ENCODE assay signal across 15 cellular contexts in genomic region chr9:95980262-95981125, GRCh38.
DNase-seq lines count a peak whose midpoint lies in the region; ATAC-seq and TF ChIP-seq lines count a peak whose summit lies in the region.
"Had no signal": no experiment of that assay in that cellular context is flagged by ENCODE, and none has a peak within 500 bp of the region (broad histone marks: within the 10 kb centered on the region; RNA-seq: fewer than 3 reads in every experiment).

No MANE protein-coding gene starts in this region.

- ATAC-seq in stimulated activated naive B cell treated with anti-CD40 and anti-IgM and Interleukin-4, amounts not matched to agents 10 μg/mL and 1 μg/mL and 100 μg/mL, for 72 hours (replicated peaks) = no peak
- ATAC-seq in HG02852 (IDR thresholded peaks at IDR 0.05; ENCODE audit: unreplicated experiment) (no peak), HG02884 (IDR thresholded peaks at IDR 0.05; ENCODE audit: unreplicated experiment) (no peak)
- ATAC-seq: heart left ventricle had no signal

- H3K27me3 Mint-ChIP-seq in activated naive CD4-positive, alpha-beta T cell treated with anti-CD3 and anti-CD28 coated beads, Interleukin-2, amount 50 U/mL, for 24 hours = no peaks in the 10 kb centered on the region
- no peaks in the 10 kb centered on the region for H3K27me3 Mint-ChIP-seq in stimulated activated naive B cell treated with anti-CD40 and anti-IgM and Interleukin-4, amounts not matched to agents 10 μg/mL and 1 μg/mL and 100 μg/mL, for 72 hours

- TF ChIP-seq CTCF in fibroblast of pulmonary artery (IDR thresholded peaks at IDR 0.05; ENCODE audit: low read length, missing control alignments) = no peak

- H3K4me1 Mint-ChIP-seq in activated naive CD4-positive, alpha-beta T cell treated with anti-CD3 and anti-CD28 coated beads, Interleukin-2, amount 50 U/mL, for 24 hours = peaks cover 28% of the 10 kb centered on the region
- H3K4me1 Mint-ChIP-seq in stimulated activated naive B cell treated with anti-CD40 and anti-IgM and Interleukin-4, amounts not matched to agents 10 μg/mL and 1 μg/mL and 100 μg/mL, for 72 hours = no peaks in the 10 kb centered on the region

- H3K36me3 Mint-ChIP-seq in activated naive CD4-positive, alpha-beta T cell treated with anti-CD3 and anti-CD28 coated beads, Interleukin-2, amount 50 U/mL, for 24 hours = peaks cover 10% of the 10 kb centered on the region
- peaks cover 28 to 49% of the 10 kb centered on the region in 2 donors for H3K36me3 Mint-ChIP-seq in stimulated activated naive B cell treated with anti-CD40 and anti-IgM and Interleukin-4, amounts not matched to agents 10 μg/mL and 1 μg/mL and 100 μg/mL, for 72 hours

- no peak overlapping the region for H3K4me3 Mint-ChIP-seq in activated naive CD4-positive, alpha-beta T cell treated with anti-CD3 and anti-CD28 coated beads, Interleukin-2, amount 50 U/mL, for 24 hours
- H3K4me3 Mint-ChIP-seq in stimulated activated naive B cell treated with anti-CD40 and anti-IgM and Interleukin-4, amounts not matched to agents 10 μg/mL and 1 μg/mL and 100 μg/mL, for 72 hours = no peak overlapping the region
- H3K4me3 Mint-ChIP-seq: T-helper 1 cell treated with Interleukin-12 subunit alpha and Interleukin-12 subunit beta and Interleukin-4 antibody, amounts not matched to agents 30 μg/mL and 1 μg/mL, for 36 hours had no signal

- H3K4me3 ChIP-seq in SJCRH30 (peak overlapping the region; percentile 36), fibroblast of pulmonary artery (replicated peaks; ENCODE audit: low read depth, low read length) (no peak overlapping the region)
- H3K4me3 ChIP-seq: heart left ventricle, lung had no signal

- no peak for DNase-seq in activated naive CD4-positive, alpha-beta T cell treated with Interleukin-2 at 50 U/mL for 16 hours
- peak; percentile 45 to 82 for DNase-seq in SJCRH30
- DNase-seq in fibroblast of pulmonary artery (ENCODE audit: low read depth) = peak; percentile 32
- no peak for DNase-seq in stimulated activated naive B cell treated with anti-CD40 and anti-IgM and Interleukin-4, amounts not matched to agents 10 μg/mL and 1 μg/mL and 100 μg/mL, for 72 hours
- no peak for DNase-seq in stimulated activated CD4-positive, alpha-beta T cell treated with anti-CD3 and anti-CD28 coated beads, Interleukin-4, amount 100 ng/mL, for 4 hours
- DNase-seq: amygdala, EL, heart left ventricle, NCI-H1694 treated with DMSO at 0.1 percent for 48 hours had no signal

- H3K4me1 ChIP-seq in SJCRH30 = peaks cover 39% of the 10 kb centered on the region
- H3K4me1 ChIP-seq: parathyroid adenoma had no signal

- H3K9me3 ChIP-seq in SJCRH30 (replicated peaks) = no peaks in the 10 kb centered on the region
- H3K9me3 ChIP-seq: heart left ventricle had no signal

- no peaks in the 10 kb centered on the region for H3K9me3 Mint-ChIP-seq in activated naive CD4-positive, alpha-beta T cell treated with anti-CD3 and anti-CD28 coated beads, Interleukin-2, amount 50 U/mL, for 24 hours
- no peaks in the 10 kb centered on the region for H3K9me3 Mint-ChIP-seq in stimulated activated naive B cell treated with anti-CD40 and anti-IgM and Interleukin-4, amounts not matched to agents 10 μg/mL and 1 μg/mL and 100 μg/mL, for 72 hours
- H3K9me3 Mint-ChIP-seq: T-helper 1 cell treated with Interleukin-12 subunit alpha and Interleukin-12 subunit beta and Interleukin-4 antibody, amounts not matched to agents 30 μg/mL and 1 μg/mL, for 36 hours had no signal

- peak overlapping the region; percentile 89 for H3K27ac ChIP-seq in SJCRH30
- H3K27ac ChIP-seq: heart left ventricle, parathyroid adenoma had no signal

- peaks cover 8% of the 10 kb centered on the region; the same call in 1 of the 2 replicates for H3K36me3 ChIP-seq in SJCRH30

- H3K27ac Mint-ChIP-seq in activated naive CD4-positive, alpha-beta T cell treated with anti-CD3 and anti-CD28 coated beads, Interleukin-2, amount 50 U/mL, for 24 hours = peak overlapping the region; percentile 61
- H3K27ac Mint-ChIP-seq in stimulated activated naive B cell treated with anti-CD40 and anti-IgM and Interleukin-4, amounts not matched to agents 10 μg/mL and 1 μg/mL and 100 μg/mL, for 72 hours = peak overlapping the region; percentile 14
- H3K27ac Mint-ChIP-seq: T-helper 1 cell treated with Interleukin-12 subunit alpha and Interleukin-12 subunit beta and Interleukin-4 antibody, amounts not matched to agents 30 μg/mL and 1 μg/mL, for 36 hours had no signal

- no peaks in the 10 kb centered on the region for H3K27me3 ChIP-seq in SJCRH30
- H3K27me3 ChIP-seq: heart left ventricle had no signal

Comparison
In these comparisons a context has a peak if more than half of its experiments do, and no peak if none do; other contexts are left out.
1. DNase-seq: peak in SJCRH30 (2 of 2) and fibroblast of pulmonary artery (single experiment); none in activated naive CD4-positive, alpha-beta T cell treated with Interleukin-2 at 50 U/mL for 16 hours (single experiment), stimulated activated naive B cell treated with anti-CD40 and anti-IgM and Interleukin-4, amounts not matched to agents 10 μg/mL and 1 μg/mL and 100 μg/mL, for 72 hours (single experiment) and stimulated activated CD4-positive, alpha-beta T cell treated with anti-CD3 and anti-CD28 coated beads, Interleukin-4, amount 100 ng/mL, for 4 hours (0 of 2).